Comparison of ENCODE assay signal across 8 cellular contexts in genomic region chr2:85886585-85886984, GRCh38. TPM values are rescaled to one million over a fixed set of nuclear protein-coding genes. Genes with fewer than 3 reads are reported as not detected.
DNase-seq lines count a peak whose midpoint lies in the region; ATAC-seq and TF ChIP-seq lines count a peak whose summit lies in the region.

No MANE protein-coding gene starts in this region.

- H3K4me1 Mint-ChIP-seq in CD4-positive, alpha-beta T cell (ENCODE audit: low read depth): peaks cover 56% of the 10 kb centered on the region

- H3K36me3 ChIP-seq in adrenal gland (replicated peaks in 1 of 2): no peaks in the 10 kb centered on the region

- H3K27ac ChIP-seq in CD4-positive, alpha-beta T cell (ENCODE audit: low read depth, low read length): no peak overlapping the region
- peak overlapping the region in 4 of 5 donors; percentile 84 to 99 (median 96) for H3K27ac ChIP-seq in adrenal gland

- POLR2A ChIA-PET in CD4-positive, alpha-beta T cell (lab: Charles Lee): interaction anchor here (0.8 to 5.6 kb wide), 9 partner anchors 8 to 554 kb away, joined by 4 to 81 read pairs (median 19); partner anchors contain the start of gene KDM3A

- TF ChIP-seq POLR2A in adrenal gland (IDR thresholded peaks at IDR 0.05): peak in 1 of 2 donors; percentile 83

- H3K9me3 Mint-ChIP-seq in CD4-positive, alpha-beta T cell: no peaks in the 10 kb centered on the region

- H3K27ac Mint-ChIP-seq in CD4-positive, alpha-beta T cell: peak overlapping the region; percentile 92

- H3K36me3 Mint-ChIP-seq in CD4-positive, alpha-beta T cell (ENCODE audit: low read depth): peaks cover 41% of the 10 kb centered on the region

- ATAC-seq in CD4-positive, alpha-beta T cell (ENCODE audit: poor library complexity): peak; percentile 18
- ATAC-seq in HG02840 (IDR thresholded peaks at IDR 0.05; ENCODE audit: low FRiP score, unreplicated experiment) (no peak), HG02763 (IDR thresholded peaks at IDR 0.05; ENCODE audit: unreplicated experiment) (no peak), GM18519 (IDR thresholded peaks at IDR 0.05; ENCODE audit: low FRiP score, unreplicated experiment) (no peak)

- H3K4me3 ChIP-seq in adrenal gland: peak overlapping the region in 3 of 4 donors; percentile 8 to 98 (median 85)

- peak overlapping the region; percentile 88 for H3K4me3 Mint-ChIP-seq in CD4-positive, alpha-beta T cell

- TF ChIP-seq CTCF in CD4-positive, alpha-beta T cell (IDR thresholded peaks at IDR 0.05): no peak
- no peak for TF ChIP-seq CTCF in adrenal gland (IDR thresholded peaks at IDR 0.05)

- intact Hi-C loops in CD4-positive, alpha-beta T cell (cut with DNase I, micrococcal nuclease): loop anchor here in 1 of 2 experiments (2.0 kb wide), 3 partner anchors 34 to 192 kb away; no protein-coding TSS in a partner anchor
- intact Hi-C loops in adrenal gland (cut with DNase I): loop anchor here (5.0 to 10.0 kb wide), 2 partner anchors 62 to 191 kb away; no protein-coding TSS in a partner anchor

- no peaks in the 10 kb centered on the region for H3K27me3 Mint-ChIP-seq in CD4-positive, alpha-beta T cell

- CTCF ChIA-PET in CD4-positive, alpha-beta T cell (lab: Charles Lee): interaction anchor here (2.4 to 5.8 kb wide), 5 partner anchors 14 to 192 kb away, joined by 6 to 71 read pairs (median 52); no protein-coding TSS in a partner anchor

- H3K4me1 ChIP-seq in adrenal gland (replicated peaks in 1 of 2): peaks cover 37 to 58% of the 10 kb centered on the region in 2 donors

- no peaks in the 10 kb centered on the region for H3K9me3 ChIP-seq in CD4-positive, alpha-beta T cell (ENCODE audit: control insufficient read depth, low read length)
- H3K9me3 ChIP-seq in adrenal gland (replicated peaks in 1 of 3): no peaks in the 10 kb centered on the region

- 5 to 15% (median 7%) methylated on average over 9 to 11 of the region's 11 CpGs for WGBS in adrenal gland, 4 donors

- no peaks in the 10 kb centered on the region for H3K27me3 ChIP-seq in CD4-positive, alpha-beta T cell (ENCODE audit: control insufficient read depth, insufficient read depth, low read length)
- H3K27me3 ChIP-seq in adrenal gland: no peaks in the 10 kb centered on the region

- peak in 8 of 10 experiments; percentile 8 to 58 (median 21) for DNase-seq in CD4-positive, alpha-beta T cell
- DNase-seq in RPMI7951 (ENCODE audit: low read depth) (peak; percentile 99), adrenal gland (peak; percentile 62 to 92 (median 88)), islet precursor cell (peak; percentile 77)
- peak; percentile 43 to 53 for DNase-seq in stimulated activated CD4-positive, alpha-beta T cell treated with anti-CD3 and anti-CD28 coated beads, Interleukin-1b, Interleukin-23, amount 100 ng/mL, for 4 hours (ENCODE audit: low read depth in 2 of 2)

RNA-seq across cellular contexts. Expression of gene ST3GAL5, which starts 2.2 kb away (rescaled TPM):
- total RNA-seq in CD4-positive, alpha-beta T cell: 10 to 100 TPM; 76.7 to 77.8 TPM
- total RNA-seq in RPMI7951 (2014; rRNA removed; shearing (Covaris generic)): 83.2 and 98.5 TPM in 2 replicates
- 100 to 1,000 TPM in 4 of 8 donors, 10 to 100 TPM in 4; 61.2 to 172 (median 111) TPM for total RNA-seq in adrenal gland
- 10 to 100 TPM; 79.2 to 96.4 (median 79.7) TPM for polyA plus RNA-seq in adrenal gland

Comparison
In these comparisons a context has a peak if more than half of its experiments do, and no peak if none do; other contexts are left out.
1. DNase-seq: peak in every context shown above with its lines; median percentile 99 in RPMI7951; 88 in adrenal gland; 77 in islet precursor cell; 48 in stimulated activated CD4-positive, alpha-beta T cell treated with anti-CD3 and anti-CD28 coated beads, Interleukin-1b, Interleukin-23, amount 100 ng/mL, for 4 hours; 21 in CD4-positive, alpha-beta T cell.